Comparison of ENCODE assay signal across 9 cellular contexts in genomic region chr19:37309834-37310575, GRCh38.
DNase-seq lines count a peak whose midpoint lies in the region; ATAC-seq lines count a peak whose summit lies in the region.
"Had no signal": no experiment of that assay in that cellular context is flagged by ENCODE, and none has a peak within 500 bp of the region (broad histone marks: within the 10 kb centered on the region; RNA-seq: fewer than 3 reads in every experiment).

No MANE protein-coding gene starts in this region.

- H3K36me3 ChIP-seq in H7 (replicated peaks; ENCODE audit: control insufficient read depth, insufficient read depth, low read length): no peaks in the 10 kb centered on the region

- CTCF ChIA-PET in activated naive CD4-positive, alpha-beta T cell treated with anti-CD3 and anti-CD28 coated beads, Interleukin-2, amount 10 ng/mL, durations not matched to agents 7 days and 5 days (lab: Charles Lee): no interaction called here

- intact Hi-C loops in activated CD4-positive, alpha-beta T cell treated with anti-CD3 and anti-CD28 coated beads, Interleukin-2, amount 10 ng/mL, durations not matched to agents 24 days and 14 days (cut with micrococcal nuclease): no loop called here

- H3K4me1 Mint-ChIP-seq in activated naive CD4-positive, alpha-beta T cell treated with anti-CD3 and anti-CD28 coated beads, Interleukin-2, amount 10 ng/mL, durations not matched to agents 7 days and 5 days: peaks cover 19% of the 10 kb centered on the region
- peaks cover 9% of the 10 kb centered on the region for H3K4me1 Mint-ChIP-seq in activated CD4-positive, alpha-beta T cell treated with anti-CD3 and anti-CD28 coated beads, Interleukin-2, amount 10 ng/mL, durations not matched to agents 24 days and 14 days

- no peak overlapping the region for H3K4me3 ChIP-seq in H7 (ENCODE audit: insufficient read depth, low read depth, low read length)

- no peak overlapping the region for H3K27ac Mint-ChIP-seq in activated naive CD4-positive, alpha-beta T cell treated with anti-CD3 and anti-CD28 coated beads, Interleukin-2, amount 10 ng/mL, durations not matched to agents 7 days and 5 days
- no peak overlapping the region for H3K27ac Mint-ChIP-seq in activated naive CD4-positive, alpha-beta T cell treated with anti-CD3 and anti-CD28 coated beads, Interleukin-2, amount 50 U/mL, for 72 hours
- no peak overlapping the region for H3K27ac Mint-ChIP-seq in activated CD4-positive, alpha-beta T cell treated with anti-CD3 and anti-CD28 coated beads, Interleukin-2, amount 10 ng/mL, durations not matched to agents 24 days and 14 days
- H3K27ac Mint-ChIP-seq: activated naive CD4-positive, alpha-beta T cell treated with anti-CD3 and anti-CD28 coated beads, Interleukin-2, amount 50 U/mL, for 24 hours had no signal

- peaks cover 5% of the 10 kb centered on the region for H3K36me3 Mint-ChIP-seq in activated naive CD4-positive, alpha-beta T cell treated with anti-CD3 and anti-CD28 coated beads, Interleukin-2, amount 10 ng/mL, durations not matched to agents 7 days and 5 days
- peaks cover 20 to 30% of the 10 kb centered on the region in 2 donors for H3K36me3 Mint-ChIP-seq in activated naive CD4-positive, alpha-beta T cell treated with anti-CD3 and anti-CD28 coated beads, Interleukin-2, amount 50 U/mL, for 72 hours
- peaks cover 4% of the 10 kb centered on the region for H3K36me3 Mint-ChIP-seq in activated CD4-positive, alpha-beta T cell treated with anti-CD3 and anti-CD28 coated beads, Interleukin-2, amount 10 ng/mL, durations not matched to agents 24 days and 14 days (ENCODE audit: low read depth)

- peak; percentile 52 for DNase-seq in activated naive CD4-positive, alpha-beta T cell treated with anti-CD3 and anti-CD28 coated beads, Interleukin-2, amount 10 ng/mL, durations not matched to agents 7 days and 5 days
- DNase-seq in activated naive CD4-positive, alpha-beta T cell treated with anti-CD3 and anti-CD28 coated beads, Interleukin-2, amount 50 U/mL, for 72 hours (ENCODE audit: low spot score in 2 of 2): no peak
- DNase-seq in H7 (peak; percentile 40), retina (peak; percentile 21), EL (no peak)
- peak; percentile 66 for DNase-seq in activated CD4-positive, alpha-beta T cell treated with anti-CD3 and anti-CD28 coated beads, Interleukin-2, amount 10 ng/mL, durations not matched to agents 24 days and 14 days

- H3K4me3 Mint-ChIP-seq in activated naive CD4-positive, alpha-beta T cell treated with anti-CD3 and anti-CD28 coated beads, Interleukin-2, amount 10 ng/mL, durations not matched to agents 7 days and 5 days: no peak overlapping the region
- no peak overlapping the region for H3K4me3 Mint-ChIP-seq in activated CD4-positive, alpha-beta T cell treated with anti-CD3 and anti-CD28 coated beads, Interleukin-2, amount 10 ng/mL, durations not matched to agents 24 days and 14 days
- H3K4me3 Mint-ChIP-seq: activated naive CD4-positive, alpha-beta T cell treated with anti-CD3 and anti-CD28 coated beads, Interleukin-2, amount 50 U/mL, for 24 hours had no signal

- H3K27me3 ChIP-seq in H7 (ENCODE audit: control insufficient read depth, insufficient read depth, low read length): no peaks in the 10 kb centered on the region

- ATAC-seq in activated naive CD4-positive, alpha-beta T cell treated with anti-CD3 and anti-CD28 coated beads, Interleukin-2, amount 50 U/mL, for 72 hours: no peak
- no peak for ATAC-seq in GM21723 (IDR thresholded peaks at IDR 0.05; ENCODE audit: unreplicated experiment)
- no peak for ATAC-seq in GM19351 (IDR thresholded peaks at IDR 0.05; ENCODE audit: unreplicated experiment)

- H3K9me3 Mint-ChIP-seq in activated naive CD4-positive, alpha-beta T cell treated with anti-CD3 and anti-CD28 coated beads, Interleukin-2, amount 10 ng/mL, durations not matched to agents 7 days and 5 days: peaks cover 30% of the 10 kb centered on the region
- H3K9me3 Mint-ChIP-seq in activated naive CD4-positive, alpha-beta T cell treated with anti-CD3 and anti-CD28 coated beads, Interleukin-2, amount 50 U/mL, for 72 hours: peaks cover 13 to 24% of the 10 kb centered on the region in 2 donors
- peaks cover 14% of the 10 kb centered on the region for H3K9me3 Mint-ChIP-seq in activated CD4-positive, alpha-beta T cell treated with anti-CD3 and anti-CD28 coated beads, Interleukin-2, amount 10 ng/mL, durations not matched to agents 24 days and 14 days

- peaks cover 13% of the 10 kb centered on the region for H3K27me3 Mint-ChIP-seq in activated naive CD4-positive, alpha-beta T cell treated with anti-CD3 and anti-CD28 coated beads, Interleukin-2, amount 10 ng/mL, durations not matched to agents 7 days and 5 days
- H3K27me3 Mint-ChIP-seq in activated CD4-positive, alpha-beta T cell treated with anti-CD3 and anti-CD28 coated beads, Interleukin-2, amount 10 ng/mL, durations not matched to agents 24 days and 14 days: no peaks in the 10 kb centered on the region

Comparison
In these comparisons a context has a peak if more than half of its experiments do, and no peak if none do; other contexts are left out.
1. DNase-seq: peak in activated naive CD4-positive, alpha-beta T cell treated with anti-CD3 and anti-CD28 coated beads, Interleukin-2, amount 10 ng/mL, durations not matched to agents 7 days and 5 days (single experiment), H7 (single experiment), activated CD4-positive, alpha-beta T cell treated with anti-CD3 and anti-CD28 coated beads, Interleukin-2, amount 10 ng/mL, durations not matched to agents 24 days and 14 days (single experiment) and retina (single experiment); none in activated naive CD4-positive, alpha-beta T cell treated with anti-CD3 and anti-CD28 coated beads, Interleukin-2, amount 50 U/mL, for 72 hours (0 of 2) and EL (single experiment).